In genomic region chr2:125471963-125472362, GRCh38 we compare ENCODE assay signal across 8 cellular contexts.
DNase-seq lines count a peak whose midpoint lies in the region; ATAC-seq and TF ChIP-seq lines count a peak whose summit lies in the region.

No MANE protein-coding gene starts in this region.

- ATAC-seq in SK-N-SH treated with all-trans-retinoic acid at 6 μM for 48 hours (no peak), HG03460 (IDR thresholded peaks at IDR 0.05; ENCODE audit: unreplicated experiment) (peak; percentile 71)

- no peaks in the 10 kb centered on the region for H3K36me3 ChIP-seq in SK-N-SH (replicated peaks in 1 of 2; ENCODE audit: control insufficient read depth in 1 of 2, insufficient read depth in 2 of 2, low read length in 1 of 2)
- no peaks in the 10 kb centered on the region for H3K36me3 ChIP-seq in testis (ENCODE audit: low read depth, missing control alignments)

- no peaks in the 10 kb centered on the region for H3K27me3 ChIP-seq in SK-N-SH (ENCODE audit: insufficient read depth)
- H3K27me3 ChIP-seq in testis = no peaks in the 10 kb centered on the region

- DNase-seq in SK-N-SH = peak; percentile 27
- peak; percentile 0 to 19 for DNase-seq in cardiac fibroblast (ENCODE audit: low read depth in 2 of 2)
- peak; percentile 66 for DNase-seq in testis
- no peak for DNase-seq in NCI-H226
- DNase-seq in activated CD4-positive, alpha-beta T cell treated with anti-CD3 and anti-CD28 coated beads, Interleukin-2, amount 50 U/mL, for 4 hours = no peak
- DNase-seq in NCI-H774 (lab: John Stamatoyannopoulos, UW) = no peak

- 16% methylated on average over 12 of the region's 12 CpGs for WGBS in SK-N-SH (ENCODE audit: low lambda C conversion rate)
- WGBS in testis, 2 donors = 28 to 36% methylated on average over 11 to 12 of the region's 12 CpGs

- no peak overlapping the region for H3K9ac ChIP-seq in SK-N-SH

- no peaks in the 10 kb centered on the region for H3F3A ChIP-seq in SK-N-SH (replicated peaks; ENCODE audit: insufficient read depth)

- no peak overlapping the region for H2AFZ ChIP-seq in SK-N-SH (ENCODE audit: low read depth)

- POLR2A ChIA-PET in SK-N-SH (lab: Yijun Ruan, JAX) = no interaction called here

- no peaks in the 10 kb centered on the region for H3K79me2 ChIP-seq in SK-N-SH (ENCODE audit: insufficient read depth)

- H3K4me3 ChIP-seq in SK-N-SH (ENCODE audit: low read depth in 2 of 2, low read length in 1 of 2) (peak overlapping the region in 1 of 2 experiments; percentile 32; a peak in 1 of 4 replicates), cardiac fibroblast (replicated peaks in 1 of 2; ENCODE audit: low read depth in 2 of 2, low read length in 2 of 2) (no peak overlapping the region), testis (no peak overlapping the region)

- no peak overlapping the region for H3K4me2 ChIP-seq in SK-N-SH

- peak; percentile 58 for TF ChIP-seq RAD21 in SK-N-SH (IDR thresholded peaks at IDR 0.05; ENCODE audit: low read length)

- intact Hi-C loops in testis (cut with DNase I; ENCODE audit: low total_unique reads) = no loop called here

- CTCF ChIA-PET in SK-N-SH (lab: Yijun Ruan, JAX) = no interaction called here

- no peaks in the 10 kb centered on the region for H3K9me2 ChIP-seq in SK-N-SH

- H3K9me3 ChIP-seq in SK-N-SH = no peaks in the 10 kb centered on the region
- H3K9me3 ChIP-seq in testis = no peaks in the 10 kb centered on the region

- no peak for TF ChIP-seq EP300 in SK-N-SH (IDR thresholded peaks at IDR 0.05; ENCODE audit: borderline replicate concordance in 1 of 2, low read depth in 1 of 2, low read length in 1 of 2)

- no peak for TF ChIP-seq POLR2A in testis (IDR thresholded peaks at IDR 0.05)

- H4K20me1 ChIP-seq in SK-N-SH (ENCODE audit: insufficient read depth) = no peaks in the 10 kb centered on the region

- H3K27ac ChIP-seq in SK-N-SH (ENCODE audit: low read depth in 2 of 2, low read length in 1 of 2) (no peak overlapping the region), testis (no peak overlapping the region)

- H3K4me1 ChIP-seq in SK-N-SH (ENCODE audit: control insufficient read depth in 1 of 2, insufficient read depth in 2 of 2, low read depth in 1 of 2, low read length in 1 of 2) (no peaks in the 10 kb centered on the region; a peak in 1 of 4 replicates), testis (no peaks in the 10 kb centered on the region)

- TF ChIP-seq CTCF in SK-N-SH (IDR thresholded peaks at IDR 0.05) = peak; percentile 40
- TF ChIP-seq CTCF in cardiac fibroblast (IDR thresholded peaks at IDR 0.05; ENCODE audit: low read depth, low read length) = peak; percentile 34
- no peak for TF ChIP-seq CTCF in testis (IDR thresholded peaks at IDR 0.05)

TF ChIP-seq in SK-N-SH, 30 proteins besides CTCF, POLR2A, EP300 and RAD21:
- TF ChIP-seq GABPA (IDR thresholded peaks at IDR 0.05; ENCODE audit: low read depth) (no peak), CHD2 (IDR thresholded peaks at IDR 0.05; ENCODE audit: low read length, partially characterized antibody) (no peak), RXRA (IDR thresholded peaks at IDR 0.05; ENCODE audit: borderline replicate concordance, low read depth) (no peak), MEF2A (IDR thresholded peaks at IDR 0.05; ENCODE audit: borderline replicate concordance, low read depth) (no peak), GATA2 (CRISPR knock-in tag; IDR thresholded peaks at IDR 0.05) (no peak), MAX (IDR thresholded peaks at IDR 0.05; ENCODE audit: low read depth) (no peak), FOXM1 (IDR thresholded peaks at IDR 0.05; ENCODE audit: low read depth) (no peak), USF1 (IDR thresholded peaks at IDR 0.05; ENCODE audit: borderline replicate concordance, low read depth) (no peak), YY1 (IDR thresholded peaks at IDR 0.05; ENCODE audit: low read depth) (no peak), POLR2AphosphoS5 (IDR thresholded peaks at IDR 0.05; ENCODE audit: low read depth, low read length) (no peak)

TF ChIP-seq in SK-N-SH treated with all-trans-retinoic acid at 6 μM for 48 hours, 23 proteins besides CTCF, POLR2A, EP300 and RAD21 (continues in another document):
- TF ChIP-seq TSHZ2 (CRISPR knock-in tag; IDR thresholded peaks at IDR 0.05) = no peak
- TF ChIP-seq BACH2 (CRISPR knock-in tag; IDR thresholded peaks at IDR 0.05; ENCODE audit: borderline replicate concordance) = no peak
- TF ChIP-seq PPARA (CRISPR knock-in tag; IDR thresholded peaks at IDR 0.05; ENCODE audit: borderline replicate concordance) = no peak
- TF ChIP-seq ZFP30 (CRISPR knock-in tag; IDR thresholded peaks at IDR 0.05) = no peak
- no peak for TF ChIP-seq OSR1 (CRISPR knock-in tag; IDR thresholded peaks at IDR 0.05)
- no peak for TF ChIP-seq ARNTL (CRISPR knock-in tag; IDR thresholded peaks at IDR 0.05; ENCODE audit: borderline replicate concordance, low read depth)
- TF ChIP-seq ESRRG (CRISPR knock-in tag; IDR thresholded peaks at IDR 0.05) = no peak
- no peak for TF ChIP-seq TCF4 (CRISPR knock-in tag; IDR thresholded peaks at IDR 0.05; ENCODE audit: borderline replicate concordance)
- no peak for TF ChIP-seq PATZ1 (CRISPR knock-in tag; IDR thresholded peaks at IDR 0.05; ENCODE audit: borderline replicate concordance)
- TF ChIP-seq CREB5 (CRISPR knock-in tag; IDR thresholded peaks at IDR 0.05; ENCODE audit: low read depth) = no peak
- TF ChIP-seq CSDC2 (CRISPR knock-in tag; IDR thresholded peaks at IDR 0.05) = no peak
- no peak for TF ChIP-seq CSRNP3 (CRISPR knock-in tag; IDR thresholded peaks at IDR 0.05)
- TF ChIP-seq ZC3H10 (CRISPR knock-in tag; IDR thresholded peaks at IDR 0.05) = no peak

Comparison
In these comparisons a context has a peak if more than half of its experiments do, and no peak if none do; other contexts are left out.
1. DNase-seq: peak in SK-N-SH (single experiment), cardiac fibroblast (2 of 2) and testis (single experiment); none in NCI-H226 (single experiment), activated CD4-positive, alpha-beta T cell treated with anti-CD3 and anti-CD28 coated beads, Interleukin-2, amount 50 U/mL, for 4 hours (0 of 2) and NCI-H774 (single experiment).
2. CTCF ChIP-seq: peak in SK-N-SH (single experiment) and cardiac fibroblast (single experiment); none in testis (0 of 3).